8 cellular contexts compared by ENCODE assay signal in genomic region chr14:21902561-21903199, GRCh38.
DNase-seq lines count a peak whose midpoint lies in the region; ATAC-seq and TF ChIP-seq lines count a peak whose summit lies in the region.

No MANE protein-coding gene starts in this region.

- H3F3A ChIP-seq in GM23248 (ENCODE audit: insufficient read depth) = no peaks in the 10 kb centered on the region

- in situ Hi-C loops in GM23248 (cut with MboI) = no loop called here

- 26 to 28% methylated on average over 4 of the region's 4 CpGs for WGBS in GM23248 (ENCODE audit: low coverage in 1 of 2, low lambda C conversion rate in 2 of 2, missing lambda C conversion rate in 2 of 2), 2 experiments
- 67 to 72% methylated on average over 4 of the region's 4 CpGs for WGBS in thyroid gland, 2 donors

- H3K27me3 ChIP-seq in GM23248 (replicated peaks; ENCODE audit: insufficient read depth) (no peaks in the 10 kb centered on the region), thyroid gland (no peaks in the 10 kb centered on the region)

- no peak overlapping the region for H3K9ac ChIP-seq in GM23248

- H3K9me2 ChIP-seq in GM23248 (ENCODE audit: insufficient read depth) = no peaks in the 10 kb centered on the region

- H3K4me2 ChIP-seq in GM23248 (ENCODE audit: unreplicated experiment) = no peak overlapping the region

- H3K27ac Mint-ChIP-seq in stimulated activated effector memory CD8-positive, alpha-beta T cell treated with anti-CD3 and anti-CD28 coated beads, Interleukin-12 subunit alpha, Interleukin-12 subunit beta, amount 100 ng/mL, for 72 hours = no peak overlapping the region

- no peaks in the 10 kb centered on the region for H3K36me3 ChIP-seq in GM23248 (ENCODE audit: low read depth)
- no peaks in the 10 kb centered on the region for H3K36me3 ChIP-seq in thyroid gland

- peak; percentile 62 for ATAC-seq in stimulated activated effector memory CD8-positive, alpha-beta T cell treated with anti-CD3 and anti-CD28 coated beads, Interleukin-12 subunit alpha, Interleukin-12 subunit beta, amount 100 ng/mL, for 72 hours

- H3K9me3 ChIP-seq in GM23248 (ENCODE audit: low read depth) (no peaks in the 10 kb centered on the region), thyroid gland (no peaks in the 10 kb centered on the region)

- no peaks in the 10 kb centered on the region for H3K4me1 ChIP-seq in GM23248 (ENCODE audit: insufficient read depth)
- H3K4me1 ChIP-seq in thyroid gland = no peaks in the 10 kb centered on the region

- intact Hi-C loops in thyroid gland (cut with DNase I) = no loop called here

- TF ChIP-seq CTCF in thyroid gland (IDR thresholded peaks at IDR 0.05) = no peak

- H3K4me3 ChIP-seq in GM23248 = no peak overlapping the region
- H3K4me3 ChIP-seq in thyroid gland (replicated peaks in 1 of 3) = no peak overlapping the region

- H3K4me1 Mint-ChIP-seq in stimulated activated effector memory CD8-positive, alpha-beta T cell treated with anti-CD3 and anti-CD28 coated beads, Interleukin-12 subunit alpha, Interleukin-12 subunit beta, amount 100 ng/mL, for 72 hours = no peaks in the 10 kb centered on the region

- no peaks in the 10 kb centered on the region for H3K36me3 Mint-ChIP-seq in stimulated activated effector memory CD8-positive, alpha-beta T cell treated with anti-CD3 and anti-CD28 coated beads, Interleukin-12 subunit alpha, Interleukin-12 subunit beta, amount 100 ng/mL, for 72 hours

- no peak overlapping the region for H3K27ac ChIP-seq in GM23248
- H3K27ac ChIP-seq in thyroid gland = no peak overlapping the region

- no peaks in the 10 kb centered on the region for H4K20me1 ChIP-seq in GM23248 (ENCODE audit: insufficient read depth)

- TF ChIP-seq POLR2A in thyroid gland (IDR thresholded peaks at IDR 0.05) = no peak

- no peak overlapping the region for H2AFZ ChIP-seq in GM23248

- DNase-seq in NCI-H2171 treated with DMSO at 0.1 percent for 48 hours (lab: John Stamatoyannopoulos, UW) (peak; percentile 52), NCI-H2171 (lab: John Stamatoyannopoulos, UW) (no peak), T-helper 9 cell (peak; percentile 5), GM23248 (no peak), DMS 273 (lab: John Stamatoyannopoulos, UW; ENCODE audit: unreplicated experiment) (no peak), thyroid gland (no peak)
- peak; percentile 17 for DNase-seq in effector CD4-positive, alpha-beta T cell
- no peak for DNase-seq in stimulated activated effector memory CD8-positive, alpha-beta T cell treated with anti-CD3 and anti-CD28 coated beads, Interleukin-12 subunit alpha, Interleukin-12 subunit beta, amount 100 ng/mL, for 72 hours (ENCODE audit: low spot score in 2 of 2)

- H3K9me3 Mint-ChIP-seq in stimulated activated effector memory CD8-positive, alpha-beta T cell treated with anti-CD3 and anti-CD28 coated beads, Interleukin-12 subunit alpha, Interleukin-12 subunit beta, amount 100 ng/mL, for 72 hours = no peaks in the 10 kb centered on the region

- H3K4me3 Mint-ChIP-seq in stimulated activated effector memory CD8-positive, alpha-beta T cell treated with anti-CD3 and anti-CD28 coated beads, Interleukin-12 subunit alpha, Interleukin-12 subunit beta, amount 100 ng/mL, for 72 hours = peak overlapping the region; percentile 31

- H3K79me2 ChIP-seq in GM23248 (ENCODE audit: insufficient read depth) = no peaks in the 10 kb centered on the region

Comparison
In these comparisons a context has a peak if more than half of its experiments do, and no peak if none do; other contexts are left out.
1. DNase-seq: peak in NCI-H2171 treated with DMSO at 0.1 percent for 48 hours (single experiment), T-helper 9 cell (single experiment) and effector CD4-positive, alpha-beta T cell (single experiment); none in NCI-H2171 (single experiment), stimulated activated effector memory CD8-positive, alpha-beta T cell treated with anti-CD3 and anti-CD28 coated beads, Interleukin-12 subunit alpha, Interleukin-12 subunit beta, amount 100 ng/mL, for 72 hours (0 of 2), GM23248 (single experiment), DMS 273 (single experiment) and thyroid gland (0 of 2).